8 cellular contexts compared by ENCODE assay signal in genomic region chr5:142024771-142025304, GRCh38. TPM values are rescaled to one million over a fixed set of nuclear protein-coding genes. Genes with fewer than 3 reads are reported as not detected.
DNase-seq lines count a peak whose midpoint lies in the region; ATAC-seq, FAIRE-seq and TF ChIP-seq lines count a peak whose summit lies in the region.

No MANE protein-coding gene starts in this region.

- H3K36me3 Mint-ChIP-seq in nephron (ENCODE audit: low read depth) = peaks cover 4% of the 10 kb centered on the region

- H3K27me3 ChIP-seq in RWPE2 (ENCODE audit: insufficient read depth, poor library complexity, severe bottlenecking) = no peaks in the 10 kb centered on the region

- H3K27me3 Mint-ChIP-seq in nephron (ENCODE audit: low read depth) = no peaks in the 10 kb centered on the region

- peaks cover 11% of the 10 kb centered on the region for H3K4me1 Mint-ChIP-seq in nephron

- no peaks in the 10 kb centered on the region for H3K36me3 ChIP-seq in RWPE2 (ENCODE audit: low read depth)

- TF ChIP-seq POLR2A in H54 (IDR thresholded peaks at IDR 0.05; ENCODE audit: low read depth, low read length) = 0 out of 2 replicates have a peak, but pooled peaks have one; percentile 58

- no peaks in the 10 kb centered on the region for H3K9me3 ChIP-seq in RWPE2 (ENCODE audit: severe bottlenecking)

- H3K27ac ChIP-seq in RWPE2 (ENCODE audit: poor library complexity, severe bottlenecking) = peak overlapping the region; percentile 63

- ATAC-seq in RWPE2 (ENCODE audit: low read depth) = peak; percentile 99

- H3K4me3 ChIP-seq in RWPE2 (ENCODE audit: severe bottlenecking) (peak overlapping the region; percentile 30), fibroblast of the aortic adventitia (ENCODE audit: low read depth, low read length) (peak overlapping the region; percentile 48)

- H3K27ac Mint-ChIP-seq in nephron = peak overlapping the region; percentile 99 to 100 (median 100)

- H3K9me3 Mint-ChIP-seq in nephron = peaks cover 4% of the 10 kb centered on the region

- DNase-seq in ELF-1 (ENCODE audit: low read depth, low spot score) (peak; percentile 97), H54 (ENCODE audit: insufficient read length, low spot score) (peak; percentile 83), LoVo (ENCODE audit: low spot score) (peak; percentile 91), RWPE2 (ENCODE audit: low spot score) (peak; percentile 86), fibroblast of the aortic adventitia (ENCODE audit: low read depth) (peak; percentile 76)
- peak; percentile 82 for DNase-seq in activated effector memory CD4-positive, alpha-beta T cell treated with Interleukin-2 at 50 U/mL for 16 hours
- peak; percentile 83 for DNase-seq in stimulated activated naive CD4-positive, alpha-beta T cell treated with Interleukin-2 at 50 U/mL for 16 hours (lab: John Stamatoyannopoulos, UW)

- H3K4me1 ChIP-seq in RWPE2 (ENCODE audit: insufficient read depth, poor library complexity, severe bottlenecking) = peaks cover 13% of the 10 kb centered on the region

- peak; percentile 97 for FAIRE-seq in H54 (lab: Jason Lieb, UNC)

- peak overlapping the region; percentile 84 to 89 (median 88) for H3K4me3 Mint-ChIP-seq in nephron

- no peak for TF ChIP-seq CTCF in RWPE2 (IDR thresholded peaks at IDR 0.05; ENCODE audit: poor library complexity, severe bottlenecking)
- TF ChIP-seq CTCF in fibroblast of the aortic adventitia (IDR thresholded peaks at IDR 0.05; ENCODE audit: insufficient read depth, low read length) = no peak
- TF ChIP-seq CTCF in nephron (IDR thresholded peaks at IDR 0.05; ENCODE audit: unreplicated experiment in 3 of 3) = no peak

RNA-seq across cellular contexts. Expression of gene GNPDA1, which starts 12.0 kb away (rescaled TPM):
- total RNA-seq in fibroblast of the aortic adventitia (ENCODE audit: low replicate concordance) = 55.6 and 62.3 TPM in 2 replicates

RNA-seq across cellular contexts. Expression of gene RNF14, which starts 55.9 kb away (rescaled TPM):
- total RNA-seq in fibroblast of the aortic adventitia (ENCODE audit: low replicate concordance) = 80.3 and 93.6 TPM in 2 replicates

Comparison
In these comparisons a context has a peak if more than half of its experiments do, and no peak if none do; other contexts are left out.
1. Peak in every context shown above with its lines: DNase-seq, ATAC-seq, H3K4me3 ChIP-seq and H3K27ac ChIP-seq.